In genomic region chr3:31992995-31993394, GRCh38 we compare ENCODE assay signal across 2 cellular contexts. TPM values are rescaled to one million over a fixed set of nuclear protein-coding genes. Genes with fewer than 3 reads are reported as not detected.
"Had no signal": no experiment of that assay in that cellular context is flagged by ENCODE, and none has a peak within 500 bp of the region (broad histone marks: within the 10 kb centered on the region; RNA-seq: fewer than 3 reads in every experiment).

No MANE protein-coding gene starts in this region.

RNA-seq across cellular contexts. Expression of gene ZNF860, which starts 11.4 kb away (rescaled TPM):
- total RNA-seq: activated naive CD8-positive, alpha-beta T cell treated with anti-CD3 and anti-CD28 coated beads, Interleukin-2, amount 10 ng/mL, durations not matched to agents 7 days and 5 days; cardiac muscle cell had no signal
